Comparison of ENCODE assay signal across 25 cellular contexts in the genomic region with DNA sequence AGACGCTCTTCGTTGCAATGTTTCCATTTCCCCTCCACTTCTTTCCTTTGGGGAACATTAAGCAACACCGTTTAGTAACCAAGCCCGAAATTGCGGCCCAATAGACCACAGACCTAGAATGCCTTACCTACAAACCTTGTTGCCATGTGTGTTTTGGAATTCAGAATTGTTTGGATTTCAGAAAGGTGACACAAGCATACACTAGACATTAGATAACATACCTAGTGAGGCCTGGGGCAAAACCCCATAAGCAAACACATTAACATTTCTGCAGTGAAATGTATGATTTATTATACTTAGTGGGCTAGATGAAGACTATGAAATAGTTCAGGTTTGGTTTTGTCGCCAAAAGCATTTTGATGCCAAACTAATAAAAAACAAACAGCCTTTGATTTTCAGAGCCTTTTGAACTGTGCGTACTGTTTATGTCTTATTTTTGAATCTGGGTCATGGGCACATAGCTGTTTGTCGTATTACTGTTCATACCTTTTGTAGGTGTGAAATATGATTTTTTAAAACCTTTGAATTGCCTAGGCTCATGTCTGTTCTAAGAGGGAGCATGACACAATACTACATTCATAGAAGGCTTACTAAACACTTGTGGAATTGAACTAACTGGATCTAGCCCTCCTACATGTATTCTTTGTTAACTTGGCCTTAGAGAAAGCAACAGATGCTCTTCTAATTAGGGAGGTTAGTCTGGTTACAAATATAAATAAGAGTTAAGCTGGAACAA.
"Had no signal": no experiment of that assay in that cellular context is flagged by ENCODE, and none has a peak within 500 bp of the region (broad histone marks: within the 10 kb centered on the region; RNA-seq: fewer than 3 reads in every experiment).

No MANE protein-coding gene starts in this region.

- FAIRE-seq: K562 had no signal

- H3K36me3 Mint-ChIP-seq: activated naive CD8-positive, alpha-beta T cell treated with anti-CD3 and anti-CD28 coated beads, Interleukin-2, amount 10 ng/mL, durations not matched to agents 7 days and 5 days; brain had no signal

- H3K9me3 Mint-ChIP-seq: activated naive CD8-positive, alpha-beta T cell treated with anti-CD3 and anti-CD28 coated beads, Interleukin-2, amount 10 ng/mL, durations not matched to agents 7 days and 5 days; central memory CD8-positive, alpha-beta T cell; T-helper 1 cell treated with Interleukin-12 subunit alpha and Interleukin-12 subunit beta and Interleukin-4 antibody, amounts not matched to agents 30 μg/mL and 1 μg/mL, for 36 hours had no signal

- H3K4me1 Mint-ChIP-seq: activated naive CD8-positive, alpha-beta T cell treated with anti-CD3 and anti-CD28 coated beads, Interleukin-2, amount 10 ng/mL, durations not matched to agents 7 days and 5 days; central memory CD8-positive, alpha-beta T cell had no signal

- H2AFZ ChIP-seq: PC-9 had no signal

- H3K27ac Mint-ChIP-seq: activated CD8-positive, alpha-beta T cell treated with anti-CD3 and anti-CD28 coated beads, Interleukin-2, amount 10 ng/mL, durations not matched to agents 7 days and 5 days; activated naive CD8-positive, alpha-beta T cell treated with anti-CD3 and anti-CD28 coated beads, Interleukin-2, amount 10 ng/mL, durations not matched to agents 7 days and 5 days; T-helper 1 cell treated with Interleukin-12 subunit alpha and Interleukin-12 subunit beta and Interleukin-4 antibody, amounts not matched to agents 30 μg/mL and 1 μg/mL, for 36 hours had no signal

- H3K4me1 ChIP-seq: adrenal gland had no signal

- H3K9me3 ChIP-seq: adrenal gland had no signal

- H3K4me3 ChIP-seq: adrenal gland, K562, PC-9 had no signal

- H3K4me2 ChIP-seq: PC-9 had no signal

- DNase-seq: activated CD4-positive, alpha-beta T cell treated with anti-CD3 and anti-CD28 coated beads for 4 hours; activated CD4-positive, alpha-beta T cell treated with anti-CD3 and anti-CD28 coated beads, Interleukin-2, amount 50 U/mL, for 4 hours; activated CD8-positive, alpha-beta memory T cell treated with anti-CD3 and anti-CD28 coated beads, Interleukin-2, amount 50 U/mL, for 48 hours; activated CD8-positive, alpha-beta T cell treated with anti-CD3 and anti-CD28 coated beads, Interleukin-2, amount 10 ng/mL, durations not matched to agents 7 days and 5 days; activated naive CD4-positive, alpha-beta T cell treated with anti-CD3 and anti-CD28 coated beads, Interleukin-2, amount 50 U/mL, for 16 hours; activated naive CD8-positive, alpha-beta T cell treated with anti-CD3 and anti-CD28 coated beads, Interleukin-2, amount 10 ng/mL, durations not matched to agents 7 days and 5 days; activated T-cell treated with anti-CD3 and anti-CD28 coated beads, Interleukin-2, amount 50 U/mL, for 1 hour; adrenal gland; aorta; Karpas-422; MM.1S; NCI-H1105 treated with DMSO at 0.1 percent for 48 hours; NCI-H1436 treated with DMSO at 0.1 percent for 48 hours; NCI-H187; NCI-H2081; NCI-H2227 treated with DMSO at 0.1 percent for 48 hours; NCI-H446 treated with DMSO at 0.1 percent for 48 hours; NCI-H524 treated with DMSO at 0.1 percent for 48 hours; PC-9; SHP77 treated with DMSO at 0.1 percent for 48 hours had no signal

- H3K4me3 Mint-ChIP-seq: activated CD8-positive, alpha-beta T cell treated with anti-CD3 and anti-CD28 coated beads, Interleukin-2, amount 10 ng/mL, durations not matched to agents 7 days and 5 days; activated naive CD8-positive, alpha-beta T cell treated with anti-CD3 and anti-CD28 coated beads, Interleukin-2, amount 10 ng/mL, durations not matched to agents 7 days and 5 days; brain; central memory CD8-positive, alpha-beta T cell; T-helper 1 cell treated with Interleukin-12 subunit alpha and Interleukin-12 subunit beta and Interleukin-4 antibody, amounts not matched to agents 30 μg/mL and 1 μg/mL, for 36 hours had no signal

- H3K27ac ChIP-seq: adrenal gland, PC-9 had no signal

- ATAC-seq: activated CD4-positive, CD25-positive, alpha-beta regulatory T cell treated with anti-CD3 and anti-CD28 coated beads, Interleukin-2, amount 50 U/mL, for 24 hours; activated CD8-positive, alpha-beta T cell treated with anti-CD3 and anti-CD28 coated beads, Interleukin-2, amount 10 ng/mL, durations not matched to agents 7 days and 5 days had no signal

- H3K36me3 ChIP-seq: adrenal gland had no signal
